ENCODE assay signal across 9 cellular contexts in genomic region chr4:166091914-166092510, GRCh38.
A peak's percentile ranks its signal among the peaks of the same experiment; 100 is the strongest.
DNase-seq lines count a peak whose midpoint lies in the region; ATAC-seq, FAIRE-seq and TF ChIP-seq lines count a peak whose summit lies in the region.
"Had no signal": no experiment of that assay in that cellular context is flagged by ENCODE, and none has a peak within 500 bp of the region (broad histone marks: within the 10 kb centered on the region; RNA-seq: fewer than 3 reads in every experiment).

No MANE protein-coding gene starts in this region.

- no peaks in the 10 kb centered on the region for H3F3A ChIP-seq in PC-9 (ENCODE audit: insufficient read depth, low read depth)

- intact Hi-C loops in PC-9 (cut with micrococcal nuclease; ENCODE audit: unreplicated experiment) (loop anchor here (1.0 to 10.0 kb wide), 4 partner anchors 503 to 960 kb away; no protein-coding TSS in a partner anchor), prostate gland (cut with DNase I) (loop anchor here (1.0 to 5.0 kb wide), 2 partner anchors 555 to 600 kb away; no protein-coding TSS in a partner anchor)

- POLR2A ChIA-PET in PC-9 (lab: Charles Lee; ENCODE audit: unreplicated experiment) = interaction anchor here (0.6 kb wide), 1 partner anchor 639 kb away, joined by 4 read pairs; no protein-coding TSS in a partner anchor

- no peak overlapping the region for H3K4me2 ChIP-seq in PC-9

- no peak for FAIRE-seq in HTR-8/SVneo (lab: Jason Lieb, UNC)

- H3K27ac ChIP-seq in PC-9 (no peak overlapping the region), prostate gland (no peak overlapping the region)
- H3K27ac ChIP-seq: skin epidermis had no signal

- no peaks in the 10 kb centered on the region for H3K4me1 ChIP-seq in PC-9 (replicated peaks; ENCODE audit: insufficient read depth)
- H3K4me1 ChIP-seq in prostate gland (replicated peaks) = no peaks in the 10 kb centered on the region

- H4K20me1 ChIP-seq in PC-9 (ENCODE audit: insufficient read depth) = no peaks in the 10 kb centered on the region

- TF ChIP-seq CTCF in PC-9 (conservative IDR thresholded peaks at IDR 0.05) (peak; percentile 73), prostate gland (IDR thresholded peaks at IDR 0.05) (peak in 3 of 4 experiments; percentile 60 to 76 (median 74))

- no peaks in the 10 kb centered on the region for H3K36me3 ChIP-seq in PC-9 (ENCODE audit: low read depth)
- H3K36me3 ChIP-seq in prostate gland = no peaks in the 10 kb centered on the region

- H3K27me3 ChIP-seq in PC-9 (ENCODE audit: insufficient read depth, low read depth) = no peaks in the 10 kb centered on the region
- no peaks in the 10 kb centered on the region for H3K27me3 ChIP-seq in prostate gland (replicated peaks; ENCODE audit: insufficient read depth)

- BruUV-seq in PC-9 (replicated peaks; lab: Mats Ljungman, UMichigan) = no TSS peak

- WGBS in prostate gland = 1% methylated on average over 2 of the region's 2 CpGs

- peak; percentile 55 for ATAC-seq in GM21381 (IDR thresholded peaks at IDR 0.05; ENCODE audit: unreplicated experiment)
- no peak for ATAC-seq in HG02571 (IDR thresholded peaks at IDR 0.05; ENCODE audit: unreplicated experiment)

- H3K9me2 ChIP-seq in PC-9 (ENCODE audit: insufficient read depth) = no peaks in the 10 kb centered on the region

- CTCF ChIA-PET in PC-9 (lab: Charles Lee) = interaction anchor here (1.0 to 1.3 kb wide), 2 partner anchors 553 to 598 kb away, joined by 3 to 5 read pairs; no protein-coding TSS in a partner anchor

- H2AFZ ChIP-seq in PC-9 = no peak overlapping the region

- TF ChIP-seq POLR2A in erythroblast (IDR thresholded peaks at IDR 0.05; ENCODE audit: low read length) (no peak), prostate gland (IDR thresholded peaks at IDR 0.05) (no peak)

- H3K4me3 ChIP-seq in PC-9 = no peak overlapping the region
- no peak overlapping the region for H3K4me3 ChIP-seq in prostate gland
- H3K4me3 ChIP-seq: skin epidermis had no signal

- peak; percentile 40 for DNase-seq in EL
- DNase-seq in HTR-8/SVneo (ENCODE audit: insufficient read length, low spot score) = peak; percentile 23
- no peak for DNase-seq in PC-9
- peak; percentile 23 to 56 for DNase-seq in erythroblast (lab: John Stamatoyannopoulos, UW)
- peak; percentile 9 for DNase-seq in prostate gland (ENCODE audit: low spot score)
- DNase-seq in activated CD4-positive, alpha-beta T cell treated with anti-CD3 and anti-CD28 coated beads for 4 hours = no peak

- H3K9me3 ChIP-seq in PC-9 (ENCODE audit: insufficient read depth, low read depth) = no peaks in the 10 kb centered on the region
- no peaks in the 10 kb centered on the region for H3K9me3 ChIP-seq in prostate gland

- no peaks in the 10 kb centered on the region for H3K79me2 ChIP-seq in PC-9 (ENCODE audit: low read depth)

Comparison
In these comparisons a context has a peak if more than half of its experiments do, and no peak if none do; other contexts are left out.
1. DNase-seq: peak in EL (single experiment), HTR-8/SVneo (single experiment), erythroblast (2 of 2) and prostate gland (single experiment); none in PC-9 (0 of 2) and activated CD4-positive, alpha-beta T cell treated with anti-CD3 and anti-CD28 coated beads for 4 hours (0 of 2).